8 cellular contexts compared by ENCODE assay signal in the genomic region with DNA sequence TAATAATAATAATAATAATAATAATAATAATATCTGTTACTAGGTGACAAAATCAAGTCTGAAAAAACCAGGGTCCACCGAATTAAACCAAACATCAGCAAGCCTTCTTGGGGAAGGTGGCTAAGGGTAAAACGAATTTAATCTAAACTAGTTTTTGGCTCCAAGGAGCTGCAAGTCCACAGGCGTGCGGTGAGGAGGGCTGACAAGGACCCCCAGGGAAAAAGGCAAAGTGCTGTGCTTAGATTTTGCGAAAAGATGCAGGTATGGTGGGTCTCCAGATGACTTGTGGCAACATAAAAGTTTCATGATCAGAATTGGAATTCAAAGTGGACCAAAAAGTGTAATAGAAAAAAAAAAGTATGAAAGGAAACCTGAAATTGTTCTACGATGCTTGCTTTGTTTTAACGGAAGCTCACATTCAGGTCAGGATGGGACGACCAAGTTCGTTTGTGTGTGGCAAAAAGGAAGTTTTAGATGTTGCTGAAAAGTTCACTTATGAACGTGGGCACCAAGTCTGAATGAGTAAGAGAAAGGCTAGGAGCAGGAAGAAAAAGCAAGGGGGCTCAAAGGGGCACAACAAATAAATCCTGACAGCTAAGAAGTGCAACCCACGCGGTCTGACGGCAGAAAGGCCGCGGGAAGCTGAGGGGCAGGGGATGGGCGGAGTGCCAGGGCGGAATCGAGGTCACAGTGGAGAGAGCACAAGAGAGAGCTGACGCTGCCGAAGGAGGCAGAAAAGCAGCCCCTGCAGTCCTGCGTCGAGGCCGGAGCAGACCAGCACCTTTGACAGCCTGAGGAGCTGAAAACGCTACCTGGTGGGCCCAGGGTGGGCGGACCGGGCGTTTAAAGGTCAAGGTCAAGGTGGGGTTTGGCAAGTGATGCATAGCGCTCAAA. TPM values are rescaled to one million over a fixed set of nuclear protein-coding genes. Genes with fewer than 3 reads are reported as not detected.
DNase-seq lines count a peak whose midpoint lies in the region; ATAC-seq and TF ChIP-seq lines count a peak whose summit lies in the region.

No MANE protein-coding gene starts in this region.

- peaks cover 18% of the 10 kb centered on the region for H3K36me3 ChIP-seq in BE2C
- peaks cover 52% of the 10 kb centered on the region for H3K36me3 ChIP-seq in NT2/D1 (ENCODE audit: insufficient read depth, insufficient read length, low read length)
- no peaks in the 10 kb centered on the region for H3K36me3 ChIP-seq in muscle layer of colon (ENCODE audit: insufficient read depth, low read length)

- H3K27me3 ChIP-seq in BE2C: no peaks in the 10 kb centered on the region
- no peaks in the 10 kb centered on the region for H3K27me3 ChIP-seq in NT2/D1 (ENCODE audit: insufficient read depth, insufficient read length)
- H3K27me3 ChIP-seq in muscle layer of colon (ENCODE audit: control insufficient read depth in 1 of 2, insufficient read depth in 2 of 2, low read length in 2 of 2): no peaks in the 10 kb centered on the region

- ATAC-seq in GM21717 (IDR thresholded peaks at IDR 0.05; ENCODE audit: unreplicated experiment): peak; percentile 22
- no peak for ATAC-seq in GM18502 (IDR thresholded peaks at IDR 0.05; ENCODE audit: poor library complexity, unreplicated experiment)

- H3K9ac ChIP-seq in NT2/D1 (ENCODE audit: insufficient read length, low read depth) (peak overlapping the region; percentile 92), muscle layer of colon (ENCODE audit: low read length) (peak overlapping the region; percentile 67)

- H3K4me3 ChIP-seq in BE2C (ENCODE audit: low read depth, low read length) (peak overlapping the region; percentile 85), NT2/D1 (ENCODE audit: insufficient read length, low read depth) (peak overlapping the region; percentile 89), muscle layer of colon (ENCODE audit: low read depth in 1 of 2, low read length in 2 of 2) (peak overlapping the region; percentile 59 to 94)

- H3K4me1 ChIP-seq in BE2C: peaks cover 3% of the 10 kb centered on the region; the same call in 1 of the 2 replicates
- H3K4me1 ChIP-seq in NT2/D1 (ENCODE audit: insufficient read depth, insufficient read length): no peaks in the 10 kb centered on the region
- peaks cover 32% of the 10 kb centered on the region for H3K4me1 ChIP-seq in muscle layer of colon (ENCODE audit: insufficient read depth, low read length)

- peak overlapping the region; percentile 94 for H3K27ac ChIP-seq in epithelial cell of prostate
- H3K27ac ChIP-seq in muscle layer of colon (ENCODE audit: low read depth, low read length): peak overlapping the region; percentile 96

- DNase-seq in BE2C: peak; percentile 72
- no peak for DNase-seq in NT2/D1 (ENCODE audit: low read depth, low spot score)
- peak; percentile 56 for DNase-seq in activated T-cell treated with anti-CD3 and anti-CD28 coated beads for 1 hour (ENCODE audit: low read depth)
- DNase-seq in epithelial cell of prostate (ENCODE audit: low read depth, low spot score): no peak
- DNase-seq in stimulated activated CD8-positive, alpha-beta memory T cell treated with anti-CD3 and anti-CD28 coated beads, Interleukin-4, amount 100 ng/mL, for 48 hours: peak; percentile 89

- TF ChIP-seq CTCF in BE2C (IDR thresholded peaks at IDR 0.05; ENCODE audit: low read depth, low read length): no peak

- H3K9me3 ChIP-seq in BE2C (no peaks in the 10 kb centered on the region), NT2/D1 (ENCODE audit: insufficient read depth, low read length) (no peaks in the 10 kb centered on the region), muscle layer of colon (ENCODE audit: low read length) (no peaks in the 10 kb centered on the region)

RNA-seq across cellular contexts. Expression of gene WDR82, which starts 1.1 kb away (rescaled TPM):
- polyA plus RNA-seq in BE2C (2012; ENCODE audit: insufficient read depth, insufficient read length, low read depth): 64.6 TPM

RNA-seq across cellular contexts. Expression of gene GLYCTK, which starts 10.3 kb away (rescaled TPM):
- polyA plus RNA-seq in BE2C (2012; ENCODE audit: insufficient read depth, insufficient read length, low read depth): 27.8 TPM

RNA-seq across cellular contexts. Expression of gene PPM1M, which starts 31.8 kb away (rescaled TPM):
- 5.6 TPM for polyA plus RNA-seq in BE2C (2012; ENCODE audit: insufficient read depth, insufficient read length, low read depth)

RNA-seq across cellular contexts. Expression of gene TWF2, which starts 38.4 kb away (rescaled TPM):
- 72.0 TPM for polyA plus RNA-seq in BE2C (2012; ENCODE audit: insufficient read depth, insufficient read length, low read depth)

RNA-seq across cellular contexts. Expression of gene DNAH1, which starts 38.8 kb away (rescaled TPM):
- 3.7 TPM for polyA plus RNA-seq in BE2C (2012; ENCODE audit: insufficient read depth, insufficient read length, low read depth)

Comparison
In these comparisons a context has a peak if more than half of its experiments do, and no peak if none do; other contexts are left out.
1. DNase-seq: peak in BE2C (single experiment), activated T-cell treated with anti-CD3 and anti-CD28 coated beads for 1 hour (single experiment) and stimulated activated CD8-positive, alpha-beta memory T cell treated with anti-CD3 and anti-CD28 coated beads, Interleukin-4, amount 100 ng/mL, for 48 hours (single experiment); none in NT2/D1 (single experiment) and epithelial cell of prostate (single experiment).
2. Peak in every context shown above with its lines, with median percentiles within 50 percentile points of each other: H3K4me3 ChIP-seq.